In the genomic region with DNA sequence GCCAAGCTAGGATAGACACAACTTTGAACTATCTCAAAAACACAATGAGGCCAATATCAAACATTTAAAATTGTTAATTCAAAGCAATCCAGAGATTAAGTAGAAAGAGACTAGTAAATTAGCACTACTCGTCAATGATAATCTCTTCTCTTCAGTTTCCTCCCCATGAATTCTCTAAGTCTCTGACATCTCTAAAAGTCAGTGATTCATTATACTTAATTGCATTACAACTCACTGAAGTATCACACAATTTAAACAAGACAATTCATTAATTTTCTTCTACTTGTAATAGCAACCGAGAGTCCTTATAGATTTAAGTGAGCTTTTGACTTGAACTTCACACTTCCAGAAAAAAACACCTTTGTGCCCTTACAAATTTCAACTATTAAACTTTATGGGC, we compare ENCODE assay signal across 14 cellular contexts. TPM values are rescaled to one million over a fixed set of nuclear protein-coding genes. Genes with fewer than 3 reads are reported as not detected.
A peak's percentile ranks its signal among the peaks of the same experiment; 100 is the strongest.
DNase-seq lines count a peak whose midpoint lies in the region; ATAC-seq and TF ChIP-seq lines count a peak whose summit lies in the region.
"Had no signal": no experiment of that assay in that cellular context is flagged by ENCODE, and none has a peak within 500 bp of the region (broad histone marks: within the 10 kb centered on the region; RNA-seq: fewer than 3 reads in every experiment).

No MANE protein-coding gene starts in this region.

- H2AFZ ChIP-seq in GM23338 = no peak overlapping the region

- no peaks in the 10 kb centered on the region for H3K9me3 ChIP-seq in BE2C
- H3K9me3 ChIP-seq: ascending aorta had no signal

- H3K79me2 ChIP-seq in GM23338 (replicated peaks; ENCODE audit: insufficient read depth) = peaks cover 96% of the 10 kb centered on the region

- no peaks in the 10 kb centered on the region for H3K27me3 ChIP-seq in GM23338 (ENCODE audit: insufficient read depth)
- H3K27me3 ChIP-seq in BE2C = no peaks in the 10 kb centered on the region
- H3K27me3 ChIP-seq: ascending aorta had no signal

- intact Hi-C loops in CD14-positive monocyte (cut with micrococcal nuclease) = no loop called here
- intact Hi-C loops in natural killer cell (cut with micrococcal nuclease) = no loop called here

- H3K4me2 ChIP-seq in GM23338 = 0 out of 2 replicates have a peak overlapping the region, but pooled peaks have one; percentile 34

- H3K9me2 ChIP-seq in GM23338 (ENCODE audit: insufficient read depth) = no peaks in the 10 kb centered on the region

- H3K4me1 Mint-ChIP-seq in CD14-positive monocyte (peaks cover 27% of the 10 kb centered on the region), GM23338 (peaks cover 17% of the 10 kb centered on the region), natural killer cell (peaks cover 40 to 55% of the 10 kb centered on the region in 2 donors)

- DNase-seq in CD14-positive monocyte (ENCODE audit: low spot score) (no peak), GM23338 (ENCODE audit: low spot score) (no peak), natural killer cell (no peak), putamen (ENCODE audit: low spot score) (no peak), NCI-H69 (lab: John Stamatoyannopoulos, UW) (no peak), BE2C (no peak)
- no peak for DNase-seq in activated naive CD4-positive, alpha-beta T cell treated with anti-CD3 and anti-CD28 coated beads, Interleukin-2, amount 50 U/mL, for 72 hours (ENCODE audit: low spot score in 2 of 2)
- DNase-seq: Calu3, H7, NCI-H2227 treated with DMSO at 0.1 percent for 48 hours, RPMI8226 had no signal

- H4K20me1 ChIP-seq in GM23338 (replicated peaks; ENCODE audit: insufficient read depth) = peaks cover 67% of the 10 kb centered on the region

- H3K36me3 ChIP-seq in GM23338 (ENCODE audit: insufficient read depth) (peaks cover 35% of the 10 kb centered on the region; the same call in 1 of the 2 replicates), BE2C (peaks cover 49% of the 10 kb centered on the region)

- no peak overlapping the region for H3K4me3 Mint-ChIP-seq in CD14-positive monocyte
- no peak overlapping the region for H3K4me3 Mint-ChIP-seq in GM23338
- peak overlapping the region; percentile 52 for H3K4me3 Mint-ChIP-seq in natural killer cell

- TF ChIP-seq CTCF in CD14-positive monocyte (IDR thresholded peaks at IDR 0.05) (no peak), GM23338 (conservative IDR thresholded peaks at IDR 0.05; ENCODE audit: low read depth in 2 of 2) (no peak), natural killer cell (IDR thresholded peaks at IDR 0.05) (no peak), BE2C (IDR thresholded peaks at IDR 0.05; ENCODE audit: low read depth, low read length) (no peak)

- no peak overlapping the region for H3K27ac ChIP-seq in GM23338 (ENCODE audit: low read depth)

- no peaks in the 10 kb centered on the region; the same call in 1 of the 2 replicates for H3F3A ChIP-seq in GM23338 (replicated peaks; ENCODE audit: low read depth)

- no peak for ATAC-seq in GM23338
- ATAC-seq in activated naive CD4-positive, alpha-beta T cell treated with anti-CD3 and anti-CD28 coated beads, Interleukin-2, amount 50 U/mL, for 72 hours = no peak
- no peak for ATAC-seq in natural killer cell
- ATAC-seq in HG03432 (IDR thresholded peaks at IDR 0.05; ENCODE audit: unreplicated experiment) = no peak
- ATAC-seq: activated CD4-positive, CD25-positive, alpha-beta regulatory T cell treated with anti-CD3 and anti-CD28 coated beads, Interleukin-2, amount 50 U/mL, for 24 hours had no signal

- H3K4me3 ChIP-seq in GM23338 (peak overlapping the region; percentile 11; the same call in 1 of the 2 replicates), BE2C (ENCODE audit: low read depth, low read length) (no peak overlapping the region)

- H3K9me3 Mint-ChIP-seq in CD14-positive monocyte = peaks cover 0 to 2% (median 0%) of the 10 kb centered on the region in 7 donors
- no peaks in the 10 kb centered on the region; the same call in 2 of the 3 replicates for H3K9me3 Mint-ChIP-seq in GM23338
- no peaks in the 10 kb centered on the region for H3K9me3 Mint-ChIP-seq in activated naive CD4-positive, alpha-beta T cell treated with anti-CD3 and anti-CD28 coated beads, Interleukin-2, amount 50 U/mL, for 72 hours
- H3K9me3 Mint-ChIP-seq in natural killer cell = no peaks in the 10 kb centered on the region

- H3K27me3 Mint-ChIP-seq in CD14-positive monocyte (ENCODE audit: low read depth in 3 of 3) = peaks cover 0 to 2% (median 2%) of the 10 kb centered on the region in 3 donors
- H3K27me3 Mint-ChIP-seq in GM23338 (ENCODE audit: insufficient read depth, low read depth, poor library complexity) = peaks cover 4% of the 10 kb centered on the region
- H3K27me3 Mint-ChIP-seq in natural killer cell (ENCODE audit: low read depth in 2 of 2) = no peaks in the 10 kb centered on the region

- peak overlapping the region in 4 of 7 donors; percentile 19 to 70 (median 42) for H3K27ac Mint-ChIP-seq in CD14-positive monocyte
- H3K27ac Mint-ChIP-seq in GM23338 = no peak overlapping the region
- peak overlapping the region; percentile 79 to 95 for H3K27ac Mint-ChIP-seq in activated naive CD4-positive, alpha-beta T cell treated with anti-CD3 and anti-CD28 coated beads, Interleukin-2, amount 50 U/mL, for 72 hours
- H3K27ac Mint-ChIP-seq in natural killer cell = peak overlapping the region; percentile 67 to 99

- H3K4me1 ChIP-seq in GM23338 (ENCODE audit: insufficient read depth) (peaks cover 18% of the 10 kb centered on the region), BE2C (peaks cover 5% of the 10 kb centered on the region; the same call in 1 of the 2 replicates)

- peaks cover 22 to 42% of the 10 kb centered on the region in 2 donors for H3K36me3 Mint-ChIP-seq in CD14-positive monocyte
- peaks cover 51% of the 10 kb centered on the region for H3K36me3 Mint-ChIP-seq in GM23338 (ENCODE audit: low read depth)
- peaks cover 31 to 45% of the 10 kb centered on the region in 2 donors for H3K36me3 Mint-ChIP-seq in activated naive CD4-positive, alpha-beta T cell treated with anti-CD3 and anti-CD28 coated beads, Interleukin-2, amount 50 U/mL, for 72 hours
- H3K36me3 Mint-ChIP-seq in natural killer cell = no peaks in the 10 kb centered on the region

TF ChIP-seq in GM23338, 12 proteins besides CTCF, POLR2A, EP300 and RAD21 (continues in another document):
- TF ChIP-seq EZH2phosphoT487 (IDR thresholded peaks at IDR 0.05; ENCODE audit: unreplicated experiment) = no peak
- no peak for TF ChIP-seq ZNF114 (CRISPR knock-in tag; IDR thresholded peaks at IDR 0.05)
- TF ChIP-seq POLR2AphosphoS5 (IDR thresholded peaks at IDR 0.05; ENCODE audit: low read depth) = no peak

RNA-seq across cellular contexts. Expression of a gene that starts 4.3 kb away (rescaled TPM):
- polyA plus RNA-seq in CD14-positive monocyte (10 to 100 TPM; 17.8 to 31.9 TPM), GM23338 (2016; fragmentation: Nextera tagmentation; extraction: Ambion mirVana) (59.1 and 68.3 TPM in 2 replicates)
- total RNA-seq in GM23338 (2014; rRNA removed; shearing (Covaris generic)) = 205 and 253 TPM in 2 replicates
- 100 to 1,000 TPM; 180 to 239 TPM for total RNA-seq in activated naive CD4-positive, alpha-beta T cell treated with anti-CD3 and anti-CD28 coated beads, Interleukin-2, amount 50 U/mL, for 72 hours
- total RNA-seq in natural killer cell = 100 to 1,000 TPM; 350 to 369 (median 364) TPM
- 26.8 TPM for polyA plus RNA-seq in BE2C (2012; ENCODE audit: insufficient read depth, insufficient read length, low read depth)
